1 cellular context compared by ENCODE assay signal in genomic region chr1:110003747-110004428, GRCh38.
TF ChIP-seq lines count a peak whose summit lies in the region.

No MANE protein-coding gene starts in this region.

TF ChIP-seq in HepG2, 621 proteins besides CTCF, POLR2A, EP300 and RAD21 (continued from another document and continues in another):
- TF ChIP-seq, protein P1, sequence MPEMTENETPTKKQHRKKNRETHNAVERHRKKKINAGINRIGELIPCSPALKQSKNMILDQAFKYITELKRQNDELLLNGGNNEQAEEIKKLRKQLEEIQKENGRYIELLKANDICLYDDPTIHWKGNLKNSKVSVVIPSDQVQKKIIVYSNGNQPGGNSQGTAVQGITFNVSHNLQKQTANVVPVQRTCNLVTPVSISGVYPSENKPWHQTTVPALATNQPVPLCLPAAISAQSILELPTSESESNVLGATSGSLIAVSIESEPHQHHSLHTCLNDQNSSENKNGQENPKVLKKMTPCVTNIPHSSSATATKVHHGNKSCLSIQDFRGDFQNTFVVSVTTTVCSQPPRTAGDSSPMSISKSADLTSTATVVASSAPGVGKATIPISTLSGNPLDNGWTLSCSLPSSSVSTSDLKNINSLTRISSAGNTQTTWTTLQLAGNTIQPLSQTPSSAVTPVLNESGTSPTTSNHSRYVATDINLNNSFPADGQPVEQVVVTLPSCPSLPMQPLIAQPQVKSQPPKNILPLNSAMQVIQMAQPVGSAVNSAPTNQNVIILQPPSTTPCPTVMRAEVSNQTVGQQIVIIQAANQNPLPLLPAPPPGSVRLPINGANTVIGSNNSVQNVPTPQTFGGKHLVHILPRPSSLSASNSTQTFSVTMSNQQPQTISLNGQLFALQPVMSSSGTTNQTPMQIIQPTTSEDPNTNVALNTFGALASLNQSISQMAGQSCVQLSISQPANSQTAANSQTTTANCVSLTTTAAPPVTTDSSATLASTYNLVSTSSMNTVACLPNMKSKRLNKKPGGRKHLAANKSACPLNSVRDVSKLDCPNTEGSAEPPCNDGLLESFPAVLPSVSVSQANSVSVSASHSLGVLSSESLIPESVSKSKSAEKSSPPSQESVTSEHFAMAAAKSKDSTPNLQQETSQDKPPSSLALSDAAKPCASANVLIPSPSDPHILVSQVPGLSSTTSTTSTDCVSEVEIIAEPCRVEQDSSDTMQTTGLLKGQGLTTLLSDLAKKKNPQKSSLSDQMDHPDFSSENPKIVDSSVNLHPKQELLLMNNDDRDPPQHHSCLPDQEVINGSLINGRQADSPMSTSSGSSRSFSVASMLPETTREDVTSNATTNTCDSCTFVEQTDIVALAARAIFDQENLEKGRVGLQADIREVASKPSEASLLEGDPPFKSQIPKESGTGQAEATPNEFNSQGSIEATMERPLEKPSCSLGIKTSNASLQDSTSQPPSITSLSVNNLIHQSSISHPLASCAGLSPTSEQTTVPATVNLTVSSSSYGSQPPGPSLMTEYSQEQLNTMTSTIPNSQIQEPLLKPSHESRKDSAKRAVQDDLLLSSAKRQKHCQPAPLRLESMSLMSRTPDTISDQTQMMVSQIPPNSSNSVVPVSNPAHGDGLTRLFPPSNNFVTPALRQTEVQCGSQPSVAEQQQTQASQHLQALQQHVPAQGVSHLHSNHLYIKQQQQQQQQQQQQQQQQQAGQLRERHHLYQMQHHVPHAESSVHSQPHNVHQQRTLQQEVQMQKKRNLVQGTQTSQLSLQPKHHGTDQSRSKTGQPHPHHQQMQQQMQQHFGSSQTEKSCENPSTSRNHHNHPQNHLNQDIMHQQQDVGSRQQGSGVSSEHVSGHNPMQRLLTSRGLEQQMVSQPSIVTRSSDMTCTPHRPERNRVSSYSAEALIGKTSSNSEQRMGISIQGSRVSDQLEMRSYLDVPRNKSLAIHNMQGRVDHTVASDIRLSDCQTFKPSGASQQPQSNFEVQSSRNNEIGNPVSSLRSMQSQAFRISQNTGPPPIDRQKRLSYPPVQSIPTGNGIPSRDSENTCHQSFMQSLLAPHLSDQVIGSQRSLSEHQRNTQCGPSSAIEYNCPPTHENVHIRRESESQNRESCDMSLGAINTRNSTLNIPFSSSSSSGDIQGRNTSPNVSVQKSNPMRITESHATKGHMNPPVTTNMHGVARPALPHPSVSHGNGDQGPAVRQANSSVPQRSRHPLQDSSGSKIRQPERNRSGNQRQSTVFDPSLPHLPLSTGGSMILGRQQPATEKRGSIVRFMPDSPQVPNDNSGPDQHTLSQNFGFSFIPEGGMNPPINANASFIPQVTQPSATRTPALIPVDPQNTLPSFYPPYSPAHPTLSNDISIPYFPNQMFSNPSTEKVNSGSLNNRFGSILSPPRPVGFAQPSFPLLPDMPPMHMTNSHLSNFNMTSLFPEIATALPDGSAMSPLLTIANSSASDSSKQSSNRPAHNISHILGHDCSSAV (CRISPR knock-in tag; IDR thresholded peaks at IDR 0.05; ENCODE audit: borderline replicate concordance) = no peak
- TF ChIP-seq KLF6 (CRISPR knock-in tag; IDR thresholded peaks at IDR 0.05) (no peak), NONO (IDR thresholded peaks at IDR 0.05) (no peak), NONO (CRISPR knock-in tag; conservative IDR thresholded peaks at IDR 0.05) (no peak), NAIF1 (CRISPR knock-in tag; IDR thresholded peaks at IDR 0.05; ENCODE audit: borderline replicate concordance) (no peak), ZNF263 (CRISPR knock-in tag; IDR thresholded peaks at IDR 0.05) (no peak), SRF (IDR thresholded peaks at IDR 0.05; ENCODE audit: low read depth, low read length) (no peak), CC2D1A (CRISPR knock-in tag; IDR thresholded peaks at IDR 0.05) (no peak), ZNF674 (CRISPR knock-in tag; IDR thresholded peaks at IDR 0.05; ENCODE audit: low read depth) (no peak), ONECUT2 (CRISPR knock-in tag; IDR thresholded peaks at IDR 0.05) (no peak), CEBPG (CRISPR knock-in tag; IDR thresholded peaks at IDR 0.05) (peak; percentile 85), HMGXB4 (CRISPR knock-in tag; IDR thresholded peaks at IDR 0.05; ENCODE audit: borderline replicate concordance in 1 of 2, low read depth in 1 of 2) (no peak), ZNF468 (CRISPR knock-in tag; IDR thresholded peaks at IDR 0.05) (no peak), SUZ12 (IDR thresholded peaks at IDR 0.05; ENCODE audit: low read depth, low read length) (no peak), NFE2L2 (IDR thresholded peaks at IDR 0.05; ENCODE audit: low read length) (peak; percentile 97), ZNF652 (CRISPR knock-in tag; IDR thresholded peaks at IDR 0.05; ENCODE audit: borderline replicate concordance, low read depth) (no peak), HNRNPL (IDR thresholded peaks at IDR 0.05; ENCODE audit: low read depth, low read length) (no peak), GATAD2A (CRISPR knock-in tag; IDR thresholded peaks at IDR 0.05) (peak; percentile 33; the same call in 1 of the 2 replicates), ZFP1 (CRISPR knock-in tag; IDR thresholded peaks at IDR 0.05) (no peak), SMYD3 (CRISPR knock-in tag; IDR thresholded peaks at IDR 0.05) (no peak), ZNF788 (CRISPR knock-in tag; IDR thresholded peaks at IDR 0.05; ENCODE audit: borderline replicate concordance) (no peak), ZNF749 (CRISPR knock-in tag; IDR thresholded peaks at IDR 0.05; ENCODE audit: borderline replicate concordance) (no peak), NFIB (CRISPR knock-in tag; IDR thresholded peaks at IDR 0.05; ENCODE audit: borderline replicate concordance) (no peak), ZNF235 (CRISPR knock-in tag; IDR thresholded peaks at IDR 0.05; ENCODE audit: borderline replicate concordance) (no peak), STAT5B (CRISPR knock-in tag; IDR thresholded peaks at IDR 0.05) (no peak), POGK (CRISPR knock-in tag; conservative IDR thresholded peaks at IDR 0.05) (0 out of 2 replicates have a peak, but pooled peaks have one; percentile 18), ZFP90 (CRISPR knock-in tag; IDR thresholded peaks at IDR 0.05; ENCODE audit: borderline replicate concordance) (0 out of 2 replicates have a peak, but pooled peaks have one; percentile 26), ZNF776 (CRISPR knock-in tag; IDR thresholded peaks at IDR 0.05) (no peak), TFE3 (CRISPR knock-in tag; IDR thresholded peaks at IDR 0.05) (no peak), ZGPAT (CRISPR knock-in tag; IDR thresholded peaks at IDR 0.05) (0 out of 2 replicates have a peak, but pooled peaks have one; percentile 30), TGIF2 (CRISPR knock-in tag; IDR thresholded peaks at IDR 0.05) (peak; percentile 66; the same call in 1 of the 2 replicates), TFDP2 (CRISPR knock-in tag; IDR thresholded peaks at IDR 0.05) (no peak)
- TF ChIP-seq, protein P2, sequence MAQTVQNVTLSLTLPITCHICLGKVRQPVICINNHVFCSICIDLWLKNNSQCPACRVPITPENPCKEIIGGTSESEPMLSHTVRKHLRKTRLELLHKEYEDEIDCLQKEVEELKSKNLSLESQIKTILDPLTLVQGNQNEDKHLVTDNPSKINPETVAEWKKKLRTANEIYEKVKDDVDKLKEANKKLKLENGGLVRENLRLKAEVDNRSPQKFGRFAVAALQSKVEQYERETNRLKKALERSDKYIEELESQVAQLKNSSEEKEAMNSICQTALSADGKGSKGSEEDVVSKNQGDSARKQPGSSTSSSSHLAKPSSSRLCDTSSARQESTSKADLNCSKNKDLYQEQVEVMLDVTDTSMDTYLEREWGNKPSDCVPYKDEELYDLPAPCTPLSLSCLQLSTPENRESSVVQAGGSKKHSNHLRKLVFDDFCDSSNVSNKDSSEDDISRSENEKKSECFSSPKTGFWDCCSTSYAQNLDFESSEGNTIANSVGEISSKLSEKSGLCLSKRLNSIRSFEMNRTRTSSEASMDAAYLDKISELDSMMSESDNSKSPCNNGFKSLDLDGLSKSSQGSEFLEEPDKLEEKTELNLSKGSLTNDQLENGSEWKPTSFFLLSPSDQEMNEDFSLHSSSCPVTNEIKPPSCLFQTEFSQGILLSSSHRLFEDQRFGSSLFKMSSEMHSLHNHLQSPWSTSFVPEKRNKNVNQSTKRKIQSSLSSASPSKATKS (CRISPR knock-in tag; IDR thresholded peaks at IDR 0.05) = no peak
- TF ChIP-seq, protein P3, sequence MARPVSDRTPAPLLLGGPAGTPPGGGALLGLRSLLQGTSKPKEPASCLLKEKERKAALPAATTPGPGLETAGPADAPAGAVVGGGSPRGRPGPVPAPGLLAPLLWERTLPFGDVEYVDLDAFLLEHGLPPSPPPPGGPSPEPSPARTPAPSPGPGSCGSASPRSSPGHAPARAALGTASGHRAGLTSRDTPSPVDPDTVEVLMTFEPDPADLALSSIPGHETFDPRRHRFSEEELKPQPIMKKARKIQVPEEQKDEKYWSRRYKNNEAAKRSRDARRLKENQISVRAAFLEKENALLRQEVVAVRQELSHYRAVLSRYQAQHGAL (CRISPR knock-in tag; IDR thresholded peaks at IDR 0.05; ENCODE audit: not compliant biosample characterization) = no peak
- TF ChIP-seq, protein P4, sequence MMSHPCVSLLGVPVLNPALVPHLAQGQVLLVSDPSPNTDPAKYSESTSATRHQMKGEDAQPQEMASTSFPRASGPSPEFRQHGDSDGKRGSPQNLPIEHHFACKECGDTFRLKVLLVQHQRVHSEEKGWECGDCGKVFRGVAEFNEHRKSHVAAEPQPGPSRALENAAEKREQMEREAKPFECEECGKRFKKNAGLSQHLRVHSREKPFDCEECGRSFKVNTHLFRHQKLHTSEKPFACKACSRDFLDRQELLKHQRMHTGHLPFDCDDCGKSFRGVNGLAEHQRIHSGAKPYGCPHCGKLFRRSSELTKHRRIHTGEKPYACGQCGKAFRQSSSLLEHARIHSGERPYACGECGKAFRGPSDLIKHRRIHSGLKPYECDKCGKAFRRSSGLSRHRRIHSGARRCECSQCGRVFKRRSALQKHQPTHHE (CRISPR knock-in tag; IDR thresholded peaks at IDR 0.05; ENCODE audit: borderline replicate concordance) = no peak
